ENCODE assay signal across 19 cellular contexts in genomic region chr6:133835901-133836300, GRCh38. TPM values are rescaled to one million over a fixed set of nuclear protein-coding genes. Genes with fewer than 3 reads are reported as not detected.
DNase-seq lines count a peak whose midpoint lies in the region; ATAC-seq, FAIRE-seq and TF ChIP-seq lines count a peak whose summit lies in the region.
"Had no signal": no experiment of that assay in that cellular context is flagged by ENCODE, and none has a peak within 500 bp of the region (broad histone marks: within the 10 kb centered on the region; RNA-seq: fewer than 3 reads in every experiment).

No MANE protein-coding gene starts in this region.

- peak overlapping the region; percentile 83 for H3K4me2 ChIP-seq in A549

- no peaks in the 10 kb centered on the region for H3K9me3 ChIP-seq in A549
- H3K9me3 ChIP-seq: left lung, right lobe of liver had no signal

- H3K4me1 ChIP-seq in A549, result peaks cover 20% of the 10 kb centered on the region; the same call in 1 of the 3 replicates
- H3K4me1 ChIP-seq: left lung, right lobe of liver had no signal

- CTCF ChIA-PET in A549 (lab: Yijun Ruan, JAX), result interaction anchor here (0.9 to 4.0 kb wide), 3 partner anchors 48 to 267 kb away, joined by 3 to 43 read pairs (median 18); no protein-coding TSS in a partner anchor

- FAIRE-seq in A549 (lab: Jason Lieb, UNC), result no peak
- FAIRE-seq: astrocyte had no signal

- no peak for TF ChIP-seq EP300 in A549 (IDR thresholded peaks at IDR 0.05)

- peak overlapping the region; percentile 94 to 96 for H3K27ac ChIP-seq in A549
- H3K27ac ChIP-seq: left lung, right lobe of liver had no signal

- DNase-seq in A549 (ENCODE audit: low read depth in 1 of 2, low spot score in 1 of 2) (peak in 1 of 2 experiments; percentile 52), HCEC 1CT (peak; percentile 35), cardiac fibroblast (ENCODE audit: low read depth in 2 of 2) (peak; percentile 50 to 60), mesothelial cell of epicardium (ENCODE audit: low spot score in 2 of 2, unreplicated experiment in 2 of 2) (no peak), NCI-H146 (lab: John Stamatoyannopoulos, UW) (no peak), NCI-H2107 (lab: John Stamatoyannopoulos, UW) (no peak), sciatic nerve (ENCODE audit: low spot score) (no peak), A172 (ENCODE audit: low spot score) (no peak)
- DNase-seq: activated naive CD4-positive, alpha-beta T cell; cortex of kidney; left lung; NCI-H1417 treated with DMSO at 0.1 percent for 48 hours; NCI-H2227 treated with DMSO at 0.1 percent for 48 hours; occipital lobe; right lobe of liver; stimulated activated CD4-positive, alpha-beta T cell treated with anti-CD3 and anti-CD28 coated beads, Interleukin-2, amount 100 ng/mL, for 24 hours; trophoblast cell had no signal

- H3K4me3 Mint-ChIP-seq in mesothelial cell of epicardium, result no peak overlapping the region
- H3K4me3 Mint-ChIP-seq: stimulated activated naive CD8-positive, alpha-beta T cell treated with anti-CD3 and anti-CD28 coated beads, Interleukin-15, Interleukin-2, amounts not matched to agents 100 ng/mL and 50 ng/mL, for 24 hours had no signal

- H3K4me3 ChIP-seq in A549 (no peak overlapping the region), cardiac fibroblast (replicated peaks in 1 of 2; ENCODE audit: low read depth in 2 of 2, low read length in 2 of 2) (no peak overlapping the region)
- H3K4me3 ChIP-seq: left lung, right lobe of liver had no signal

- no peak for TF ChIP-seq POLR2A in A549 (IDR thresholded peaks at IDR 0.05; ENCODE audit: low read length)

- intact Hi-C loops in sciatic nerve (cut with DNase I), result no loop called here

- WGBS in A549 (ENCODE audit: missing lambda C conversion rate), result 66% methylated on average over 4 of the region's 4 CpGs

- H3K27me3 Mint-ChIP-seq in mesothelial cell of epicardium (ENCODE audit: low read depth), result peaks cover 7% of the 10 kb centered on the region

- peaks cover 17% of the 10 kb centered on the region for H3K4me1 Mint-ChIP-seq in mesothelial cell of epicardium

- ATAC-seq in A549 (no peak), sciatic nerve (no peak)
- ATAC-seq: left lung, right lobe of liver had no signal

- no peaks in the 10 kb centered on the region for H3K36me3 Mint-ChIP-seq in mesothelial cell of epicardium

- TF ChIP-seq RAD21 in A549 (conservative IDR thresholded peaks at IDR 0.05 in 1 of 2, IDR thresholded peaks at IDR 0.05 in 1 of 2), result peak; percentile 38 to 50; a peak in 3 of 5 replicates

- no peaks in the 10 kb centered on the region for H3K9me3 Mint-ChIP-seq in mesothelial cell of epicardium
- H3K9me3 Mint-ChIP-seq: stimulated activated naive CD8-positive, alpha-beta T cell treated with anti-CD3 and anti-CD28 coated beads, Interleukin-15, Interleukin-2, amounts not matched to agents 100 ng/mL and 50 ng/mL, for 24 hours had no signal

- H3K27ac Mint-ChIP-seq in mesothelial cell of epicardium, result peak overlapping the region; percentile 51
- H3K27ac Mint-ChIP-seq: stimulated activated naive CD8-positive, alpha-beta T cell treated with anti-CD3 and anti-CD28 coated beads, Interleukin-15, Interleukin-2, amounts not matched to agents 100 ng/mL and 50 ng/mL, for 24 hours had no signal

- POLR2A ChIA-PET in A549 (lab: Yijun Ruan, JAX), result no interaction called here

- TF ChIP-seq CTCF in A549 (IDR thresholded peaks at IDR 0.05) (no peak; the same call in 2 of the 3 replicates), cardiac fibroblast (IDR thresholded peaks at IDR 0.05; ENCODE audit: low read depth, low read length) (no peak), mesothelial cell of epicardium (IDR thresholded peaks at IDR 0.05; ENCODE audit: unreplicated experiment) (no peak)

TF ChIP-seq in A549, 52 proteins besides CTCF, POLR2A, EP300 and RAD21:
- TF ChIP-seq, protein P1, sequence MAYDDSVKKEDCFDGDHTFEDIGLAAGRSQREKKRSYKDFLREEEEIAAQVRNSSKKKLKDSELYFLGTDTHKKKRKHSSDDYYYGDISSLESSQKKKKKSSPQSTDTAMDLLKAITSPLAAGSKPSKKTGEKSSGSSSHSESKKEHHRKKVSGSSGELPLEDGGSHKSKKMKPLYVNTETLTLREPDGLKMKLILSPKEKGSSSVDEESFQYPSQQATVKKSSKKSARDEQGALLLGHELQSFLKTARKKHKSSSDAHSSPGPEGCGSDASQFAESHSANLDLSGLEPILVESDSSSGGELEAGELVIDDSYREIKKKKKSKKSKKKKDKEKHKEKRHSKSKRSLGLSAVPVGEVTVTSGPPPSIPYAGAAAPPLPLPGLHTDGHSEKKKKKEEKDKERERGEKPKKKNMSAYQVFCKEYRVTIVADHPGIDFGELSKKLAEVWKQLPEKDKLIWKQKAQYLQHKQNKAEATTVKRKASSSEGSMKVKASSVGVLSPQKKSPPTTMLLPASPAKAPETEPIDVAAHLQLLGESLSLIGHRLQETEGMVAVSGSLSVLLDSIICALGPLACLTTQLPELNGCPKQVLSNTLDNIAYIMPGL (CRISPR knock-in tag; IDR thresholded peaks at IDR 0.05; ENCODE audit: borderline replicate concordance), result no peak
- TF ChIP-seq MAX (IDR thresholded peaks at IDR 0.05), result peak; percentile 65
- TF ChIP-seq, protein P2, sequence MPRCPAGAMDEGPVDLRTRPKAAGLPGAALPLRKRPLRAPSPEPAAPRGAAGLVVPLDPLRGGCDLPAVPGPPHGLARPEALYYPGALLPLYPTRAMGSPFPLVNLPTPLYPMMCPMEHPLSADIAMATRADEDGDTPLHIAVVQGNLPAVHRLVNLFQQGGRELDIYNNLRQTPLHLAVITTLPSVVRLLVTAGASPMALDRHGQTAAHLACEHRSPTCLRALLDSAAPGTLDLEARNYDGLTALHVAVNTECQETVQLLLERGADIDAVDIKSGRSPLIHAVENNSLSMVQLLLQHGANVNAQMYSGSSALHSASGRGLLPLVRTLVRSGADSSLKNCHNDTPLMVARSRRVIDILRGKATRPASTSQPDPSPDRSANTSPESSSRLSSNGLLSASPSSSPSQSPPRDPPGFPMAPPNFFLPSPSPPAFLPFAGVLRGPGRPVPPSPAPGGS (IDR thresholded peaks at IDR 0.05), result no peak
- TF ChIP-seq SMC3 (IDR thresholded peaks at IDR 0.05), result peak; percentile 38; the same call in 1 of the 3 replicates

RNA-seq across cellular contexts. Expression of gene TCF21, which starts 53.0 kb away (rescaled TPM):
- polyA plus RNA-seq in A549 (2011; rRNA removed) (0.21 and 0.25 TPM in 2 replicates), A549 (2017; fragmentation: RNase III; extraction: RNeasy Plus Mini Kit Qiagen cat#74134 plus additional on column Dnase treatment) (0.04 to 0.17 TPM (median 0.12 TPM) in 3 replicates)
- 0.12 and 0.13 TPM in 2 replicates for polyA plus RNA-seq in A549 (2012; cell fraction: cytosol; rRNA removed)
- 0.12 and 0.15 TPM in 2 replicates for polyA plus RNA-seq in A549 (2012; cell fraction: nucleus; rRNA removed)
- 0.50 and 0.97 TPM in 2 replicates for polyA minus RNA-seq in A549 (2011; rRNA and poly(A)+ RNA removed)
- total RNA-seq in mesothelial cell of epicardium (4.7 to 5.3 TPM (median 5.0 TPM) in 3 replicates), sciatic nerve (0.80 TPM)
- not detected in 2 replicates for total RNA-seq in A172 (2014; rRNA removed; shearing (Covaris generic))
- total RNA-seq: occipital lobe had no signal

Comparison
In these comparisons a context has a peak if more than half of its experiments do, and no peak if none do; other contexts are left out.
1. DNase-seq: peak in HCEC 1CT (single experiment) and cardiac fibroblast (2 of 2); none in mesothelial cell of epicardium (0 of 2), NCI-H146 (single experiment), NCI-H2107 (single experiment), sciatic nerve (single experiment) and A172 (single experiment).